Comparison of ENCODE assay signal across 16 cellular contexts in the genomic region with DNA sequence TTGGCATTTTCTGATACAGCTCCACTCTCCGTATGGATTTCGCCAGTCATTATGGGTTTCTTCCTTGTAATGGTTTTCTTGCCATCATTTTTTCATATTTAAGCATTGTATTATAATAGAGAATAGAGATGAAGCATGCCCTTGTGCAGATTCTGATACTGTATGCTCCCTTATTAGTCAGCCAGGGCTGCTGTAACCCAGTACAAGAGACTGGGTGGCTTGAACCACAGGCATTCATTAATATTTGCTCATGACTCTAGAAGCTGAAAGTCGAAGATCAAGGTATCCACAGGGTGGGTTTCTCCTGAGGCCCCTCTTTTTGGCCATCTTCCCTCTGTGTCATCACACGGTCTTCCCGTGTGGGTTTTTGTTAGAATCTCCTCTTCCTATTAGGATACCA.
DNase-seq lines count a peak whose midpoint lies in the region; ATAC-seq and TF ChIP-seq lines count a peak whose summit lies in the region.
"Had no signal": no experiment of that assay in that cellular context is flagged by ENCODE, and none has a peak within 500 bp of the region (broad histone marks: within the 10 kb centered on the region; RNA-seq: fewer than 3 reads in every experiment).

No MANE protein-coding gene starts in this region.

- H3K4me3 ChIP-seq in Karpas-422 (ENCODE audit: low read length) (no peak overlapping the region), brain microvascular endothelial cell (ENCODE audit: low read depth, low read length) (no peak overlapping the region), osteoblast (ENCODE audit: insufficient read depth, low read length) (no peak overlapping the region), HAP-1 (no peak overlapping the region)
- H3K4me3 ChIP-seq: MG63 had no signal

- intact Hi-C loops in left colon (cut with DNase I, micrococcal nuclease), result no loop called here

- no peaks in the 10 kb centered on the region for H3K9me3 ChIP-seq in Karpas-422 (ENCODE audit: low read length)
- no peaks in the 10 kb centered on the region for H3K9me3 ChIP-seq in osteoblast (ENCODE audit: low read depth, low read length)
- H3K9me3 ChIP-seq in HAP-1, result no peaks in the 10 kb centered on the region
- H3K9me3 ChIP-seq: MG63 had no signal

- peak overlapping the region; percentile 48 for H3K27ac ChIP-seq in Karpas-422 (ENCODE audit: low read length)
- H3K27ac ChIP-seq in brain microvascular endothelial cell, result peak overlapping the region; percentile 94
- H3K27ac ChIP-seq in osteoblast (ENCODE audit: low read depth, low read length), result peak overlapping the region; percentile 51

- no peak overlapping the region for H3K9ac ChIP-seq in Karpas-422 (ENCODE audit: low read length)

- H3K79me2 ChIP-seq in Karpas-422 (ENCODE audit: low read length) (peaks cover 97% of the 10 kb centered on the region), osteoblast (ENCODE audit: insufficient read depth, low read length) (peaks cover 62% of the 10 kb centered on the region)

- no peaks in the 10 kb centered on the region for H3K27me3 ChIP-seq in Karpas-422 (ENCODE audit: low read length)
- H3K27me3 ChIP-seq in brain microvascular endothelial cell (replicated peaks), result no peaks in the 10 kb centered on the region
- H3K27me3 ChIP-seq in osteoblast (ENCODE audit: insufficient read depth, low read length), result no peaks in the 10 kb centered on the region
- H3K27me3 ChIP-seq in HAP-1 (ENCODE audit: low read depth), result no peaks in the 10 kb centered on the region
- H3K27me3 ChIP-seq: MG63 had no signal

- DNase-seq in Daoy (ENCODE audit: low read depth) (peak; percentile 48), Karpas-422 (no peak), brain microvascular endothelial cell (peak; percentile 63), osteoblast (ENCODE audit: insufficient read length, low spot score, missing footprints) (no peak), SIG-M5 (lab: John Stamatoyannopoulos, UW) (no peak), left colon (no peak), HAP-1 (ENCODE audit: low spot score in 2 of 2) (no peak)
- DNase-seq: COR-L47, DMS153, KBM-7, MG63, NCI-H1105, NCI-H1694 treated with DMSO at 0.1 percent for 48 hours, NCI-H774, SHP77 treated with DMSO at 0.1 percent for 48 hours had no signal

- H2AFZ ChIP-seq in Karpas-422 (ENCODE audit: low read length) (no peak overlapping the region), osteoblast (ENCODE audit: low read length) (no peak overlapping the region)

- no peak for ATAC-seq in left colon
- ATAC-seq: Panc1 had no signal

- H3K4me1 ChIP-seq in Karpas-422 (ENCODE audit: low read length) (peaks cover 59% of the 10 kb centered on the region), osteoblast (ENCODE audit: insufficient read depth, low read length) (peaks cover 52% of the 10 kb centered on the region), HAP-1 (peaks cover 22% of the 10 kb centered on the region)

- peaks cover 9% of the 10 kb centered on the region; the same call in 1 of the 2 replicates for H4K20me1 ChIP-seq in Karpas-422 (ENCODE audit: insufficient read depth, low read depth, low read length)
- H4K20me1 ChIP-seq in osteoblast (ENCODE audit: insufficient read depth, low read length), result no peaks in the 10 kb centered on the region

- in situ Hi-C loops in brain microvascular endothelial cell (cut with HindIII; ENCODE audit: low pct_ligation_motif_present, low sequenced_read_pairs) (no loop called here), HAP-1 (cut with MboI; ENCODE audit: low sequenced_read_pairs) (no loop called here)

- no peak for TF ChIP-seq CTCF in brain microvascular endothelial cell (IDR thresholded peaks at IDR 0.05; ENCODE audit: low read depth, low read length, missing control alignments)
- no peak for TF ChIP-seq CTCF in osteoblast (IDR thresholded peaks at IDR 0.05; ENCODE audit: extremely low read depth, low read depth, low read length)

- H3K4me2 ChIP-seq in Karpas-422 (ENCODE audit: low read depth, low read length, poor library complexity, severe bottlenecking) (no peak overlapping the region), osteoblast (ENCODE audit: insufficient read depth, low read length) (no peak overlapping the region)

- no peaks in the 10 kb centered on the region for H3K9me2 ChIP-seq in Karpas-422 (replicated peaks; ENCODE audit: insufficient read depth, low read length)

- H3K36me3 ChIP-seq in Karpas-422 (ENCODE audit: insufficient read depth, low read length), result no peaks in the 10 kb centered on the region
- H3K36me3 ChIP-seq in brain microvascular endothelial cell (replicated peaks), result no peaks in the 10 kb centered on the region
- H3K36me3 ChIP-seq in osteoblast (ENCODE audit: insufficient read depth, low read length), result no peaks in the 10 kb centered on the region
- H3K36me3 ChIP-seq in HAP-1 (replicated peaks), result no peaks in the 10 kb centered on the region
- H3K36me3 ChIP-seq: MG63 had no signal

Comparison
In these comparisons a context has a peak if more than half of its experiments do, and no peak if none do; other contexts are left out.
1. DNase-seq: peak in Daoy (single experiment) and brain microvascular endothelial cell (single experiment); none in Karpas-422 (single experiment), osteoblast (single experiment), SIG-M5 (single experiment), left colon (0 of 2) and HAP-1 (0 of 2).
2. Peak in every context shown above with its lines, with median percentiles within 50 percentile points of each other: H3K27ac ChIP-seq.